ENCODE assay signal across 9 cellular contexts in the genomic region with DNA sequence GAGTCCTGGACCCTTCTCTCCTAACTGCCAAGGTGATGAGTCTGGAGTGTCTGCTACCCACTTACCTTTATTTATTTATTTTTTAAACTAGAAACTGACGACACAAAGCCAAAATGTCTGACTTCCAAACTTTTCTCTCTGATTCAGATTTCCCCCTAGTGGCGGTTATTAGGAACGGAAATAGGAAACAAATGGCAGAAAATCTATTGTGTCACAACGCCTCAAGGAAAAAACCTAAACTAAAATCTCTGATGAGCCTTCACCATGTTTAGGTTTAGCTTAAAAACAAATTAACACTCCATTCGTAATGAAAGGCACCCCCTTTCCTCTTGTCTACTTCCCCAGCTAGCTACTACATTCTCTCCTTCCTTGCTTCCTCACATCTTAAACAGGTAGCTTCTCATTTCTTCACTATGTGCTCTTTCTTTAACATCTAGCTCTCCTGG.
DNase-seq lines count a peak whose midpoint lies in the region; ATAC-seq and TF ChIP-seq lines count a peak whose summit lies in the region.
"Had no signal": no experiment of that assay in that cellular context is flagged by ENCODE, and none has a peak within 500 bp of the region (broad histone marks: within the 10 kb centered on the region; RNA-seq: fewer than 3 reads in every experiment).

No MANE protein-coding gene starts in this region.

- no peaks in the 10 kb centered on the region for H3K36me3 ChIP-seq in parathyroid adenoma (ENCODE audit: control insufficient read depth, insufficient read depth, low read length)

- H3K9me3 Mint-ChIP-seq in CD4-positive, alpha-beta T cell, result no peaks in the 10 kb centered on the region
- no peaks in the 10 kb centered on the region for H3K9me3 Mint-ChIP-seq in HFFc6

- peak; percentile 49 for ATAC-seq in CD4-positive, alpha-beta T cell (ENCODE audit: poor library complexity)
- ATAC-seq in esophagus mucosa, result peak; percentile 39
- ATAC-seq in GM19397 (IDR thresholded peaks at IDR 0.05; ENCODE audit: unreplicated experiment), result no peak

- peak; percentile 74 for TF ChIP-seq CTCF in CD4-positive, alpha-beta T cell (IDR thresholded peaks at IDR 0.05)
- TF ChIP-seq CTCF in HFFc6 (IDR thresholded peaks at IDR 0.05) (peak; percentile 92), parathyroid adenoma (IDR thresholded peaks at IDR 0.05) (peak; percentile 58)

- intact Hi-C loops in CD4-positive, alpha-beta T cell (cut with DNase I, micrococcal nuclease), result loop anchor here (2.0 to 5.0 kb wide), 2 partner anchors 659 to 728 kb away; no protein-coding TSS in a partner anchor
- intact Hi-C loops in posterior cingulate gyrus (cut with DNase I), result loop anchor here (2.0 to 5.0 kb wide), 2 partner anchors 93 to 659 kb away; a partner anchor contains a TSS

- H3K4me3 Mint-ChIP-seq in CD4-positive, alpha-beta T cell, result no peak overlapping the region
- no peak overlapping the region for H3K4me3 Mint-ChIP-seq in HFFc6

- no peaks in the 10 kb centered on the region for H3K9me3 ChIP-seq in CD4-positive, alpha-beta T cell (ENCODE audit: control insufficient read depth, low read length)
- H3K9me3 ChIP-seq in parathyroid adenoma (ENCODE audit: control insufficient read depth, low read length), result no peaks in the 10 kb centered on the region

- H2AFZ ChIP-seq in parathyroid adenoma, result peak overlapping the region; percentile 60

- no peaks in the 10 kb centered on the region for H3K27me3 Mint-ChIP-seq in CD4-positive, alpha-beta T cell
- H3K27me3 Mint-ChIP-seq in HFFc6 (ENCODE audit: insufficient read depth), result no peaks in the 10 kb centered on the region; the same call in 1 of the 2 replicates

- peak overlapping the region; percentile 42 for H3K4me2 ChIP-seq in parathyroid adenoma (ENCODE audit: low read length)

- peaks cover 9% of the 10 kb centered on the region for H3K4me1 Mint-ChIP-seq in CD4-positive, alpha-beta T cell (ENCODE audit: low read depth)
- H3K4me1 Mint-ChIP-seq in HFFc6 (ENCODE audit: low read depth), result peaks cover 59% of the 10 kb centered on the region

- H3K27ac ChIP-seq in CD4-positive, alpha-beta T cell (ENCODE audit: low read depth, low read length), result no peak overlapping the region
- H3K27ac ChIP-seq in parathyroid adenoma, result no peak overlapping the region

- H3K9ac ChIP-seq in parathyroid adenoma, result no peak overlapping the region

- peak overlapping the region; percentile 2 for H3K27ac Mint-ChIP-seq in CD4-positive, alpha-beta T cell
- peak overlapping the region; percentile 63 for H3K27ac Mint-ChIP-seq in HFFc6

- peaks cover 47% of the 10 kb centered on the region for H3K36me3 Mint-ChIP-seq in CD4-positive, alpha-beta T cell (ENCODE audit: low read depth)
- H3K36me3 Mint-ChIP-seq in HFFc6 (ENCODE audit: low read depth), result peaks cover 10% of the 10 kb centered on the region; the same call in 1 of the 2 replicates

- no peak overlapping the region for H3K4me3 ChIP-seq in parathyroid adenoma (ENCODE audit: low read depth, low read length)

- no peaks in the 10 kb centered on the region for H3K27me3 ChIP-seq in CD4-positive, alpha-beta T cell (ENCODE audit: control insufficient read depth, insufficient read depth, low read length)
- no peaks in the 10 kb centered on the region for H3K27me3 ChIP-seq in parathyroid adenoma (ENCODE audit: control insufficient read depth, insufficient read depth, low read length)

- POLR2A ChIA-PET in CD4-positive, alpha-beta T cell (lab: Charles Lee), result no interaction called here

- no peaks in the 10 kb centered on the region for H3K79me2 ChIP-seq in parathyroid adenoma

- no peaks in the 10 kb centered on the region for H3K4me1 ChIP-seq in parathyroid adenoma

- DNase-seq in CD4-positive, alpha-beta T cell, result no peak
- peak; percentile 58 for DNase-seq in HFFc6
- DNase-seq in RPMI7951 (ENCODE audit: low read depth), result peak; percentile 62
- no peak for DNase-seq in activated CD4-positive, alpha-beta T cell treated with anti-CD3 and anti-CD28 coated beads, Interleukin-2, amount 50 U/mL, for 1 hour
- no peak for DNase-seq in posterior cingulate gyrus
- DNase-seq: left cardiac atrium had no signal

- CTCF ChIA-PET in CD4-positive, alpha-beta T cell (lab: Charles Lee), result no interaction called here

Comparison
In these comparisons a context has a peak if more than half of its experiments do, and no peak if none do; other contexts are left out.
1. DNase-seq: peak in HFFc6 (single experiment) and RPMI7951 (single experiment); none in CD4-positive, alpha-beta T cell (0 of 10), activated CD4-positive, alpha-beta T cell treated with anti-CD3 and anti-CD28 coated beads, Interleukin-2, amount 50 U/mL, for 1 hour (single experiment) and posterior cingulate gyrus (0 of 10).
2. Peak in every context shown above with its lines, with median percentiles within 50 percentile points of each other: CTCF ChIP-seq.